In the genomic region with DNA sequence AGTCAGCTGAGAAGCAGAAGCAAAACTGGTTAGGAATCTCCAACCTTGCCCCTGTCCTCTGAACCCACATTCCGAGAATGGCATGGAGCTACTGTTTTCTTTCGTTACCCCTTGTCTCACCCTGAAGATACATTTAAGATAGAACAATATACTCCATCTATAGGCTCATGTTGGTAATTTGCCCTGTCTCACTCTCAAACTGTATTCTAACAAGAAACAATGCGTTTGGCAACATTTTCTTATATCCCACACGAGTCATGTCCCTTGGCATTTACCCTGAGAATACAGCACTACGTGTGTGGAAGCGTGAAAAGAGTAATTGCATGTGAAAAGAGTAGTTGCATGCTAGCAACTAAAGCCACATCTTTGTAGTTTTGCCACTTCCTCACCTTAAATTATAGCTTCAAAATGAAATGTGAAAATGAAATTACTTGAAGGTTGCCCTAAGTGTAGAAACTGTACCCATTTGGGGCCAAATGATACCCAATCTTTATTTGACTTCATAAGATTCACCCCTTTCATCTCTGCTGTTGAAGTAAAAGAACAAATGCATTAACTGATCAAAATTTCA, we compare ENCODE assay signal across 16 cellular contexts. TPM values are rescaled to one million over a fixed set of nuclear protein-coding genes. Genes with fewer than 3 reads are reported as not detected.
DNase-seq lines count a peak whose midpoint lies in the region; ATAC-seq lines count a peak whose summit lies in the region.
"Had no signal": no experiment of that assay in that cellular context is flagged by ENCODE, and none has a peak within 500 bp of the region (broad histone marks: within the 10 kb centered on the region; RNA-seq: fewer than 3 reads in every experiment).

No MANE protein-coding gene starts in this region.

- no peaks in the 10 kb centered on the region for H3K9me3 Mint-ChIP-seq in activated T-cell treated with anti-CD3 and anti-CD28 coated beads, Interleukin-2, amount 50 U/mL, for 4 hours
- peaks cover 0 to 7% of the 10 kb centered on the region in 2 donors for H3K9me3 Mint-ChIP-seq in activated naive CD4-positive, alpha-beta T cell treated with anti-CD3 and anti-CD28 coated beads, Interleukin-2, amount 50 U/mL, for 72 hours
- H3K9me3 Mint-ChIP-seq in stimulated activated naive B cell treated with anti-CD40 and anti-IgM and Interleukin-4, amounts not matched to agents 10 μg/mL and 1 μg/mL and 100 μg/mL, for 72 hours, result no peaks in the 10 kb centered on the region
- H3K9me3 Mint-ChIP-seq: mesothelial cell of epicardium had no signal

- H3K36me3 Mint-ChIP-seq in activated T-cell treated with anti-CD3 and anti-CD28 coated beads, Interleukin-2, amount 50 U/mL, for 4 hours (ENCODE audit: insufficient read depth), result peaks cover 21% of the 10 kb centered on the region
- peaks cover 40 to 53% of the 10 kb centered on the region in 2 donors for H3K36me3 Mint-ChIP-seq in activated naive CD4-positive, alpha-beta T cell treated with anti-CD3 and anti-CD28 coated beads, Interleukin-2, amount 50 U/mL, for 72 hours
- H3K36me3 Mint-ChIP-seq in stimulated activated naive B cell treated with anti-CD40 and anti-IgM and Interleukin-4, amounts not matched to agents 10 μg/mL and 1 μg/mL and 100 μg/mL, for 72 hours, result peaks cover 50 to 83% of the 10 kb centered on the region in 2 donors
- H3K36me3 Mint-ChIP-seq: mesothelial cell of epicardium had no signal

- no peaks in the 10 kb centered on the region for H3K9me3 ChIP-seq in KOPT-K1 (ENCODE audit: insufficient read depth, low read length, poor library complexity, severe bottlenecking)

- no peaks in the 10 kb centered on the region for H3K27me3 Mint-ChIP-seq in activated T-cell treated with anti-CD3 and anti-CD28 coated beads, Interleukin-2, amount 50 U/mL, for 4 hours (ENCODE audit: low read depth)
- H3K27me3 Mint-ChIP-seq in stimulated activated naive B cell treated with anti-CD40 and anti-IgM and Interleukin-4, amounts not matched to agents 10 μg/mL and 1 μg/mL and 100 μg/mL, for 72 hours, result no peaks in the 10 kb centered on the region

- H3K27ac Mint-ChIP-seq in activated naive CD4-positive, alpha-beta T cell treated with anti-CD3 and anti-CD28 coated beads, Interleukin-2, amount 50 U/mL, for 72 hours, result peak overlapping the region; percentile 68 to 92
- H3K27ac Mint-ChIP-seq in stimulated activated naive B cell treated with anti-CD40 and anti-IgM and Interleukin-4, amounts not matched to agents 10 μg/mL and 1 μg/mL and 100 μg/mL, for 72 hours, result peak overlapping the region; percentile 65
- H3K27ac Mint-ChIP-seq: mesothelial cell of epicardium had no signal

- no peaks in the 10 kb centered on the region for H3K36me3 ChIP-seq in KOPT-K1 (ENCODE audit: insufficient read depth, low read length)

- peak overlapping the region; percentile 31 for H3K4me3 Mint-ChIP-seq in activated T-cell treated with anti-CD3 and anti-CD28 coated beads, Interleukin-2, amount 50 U/mL, for 4 hours
- peak overlapping the region; percentile 10 to 81 for H3K4me3 Mint-ChIP-seq in stimulated activated naive B cell treated with anti-CD40 and anti-IgM and Interleukin-4, amounts not matched to agents 10 μg/mL and 1 μg/mL and 100 μg/mL, for 72 hours
- H3K4me3 Mint-ChIP-seq: mesothelial cell of epicardium had no signal

- peak; percentile 82 to 84 for ATAC-seq in activated T-cell treated with anti-CD3 and anti-CD28 coated beads, Interleukin-2, amount 50 U/mL, for 4 hours
- peak; percentile 75 to 78 for ATAC-seq in activated naive CD4-positive, alpha-beta T cell treated with anti-CD3 and anti-CD28 coated beads, Interleukin-2, amount 50 U/mL, for 72 hours
- ATAC-seq in stimulated activated naive B cell treated with anti-CD40 and anti-IgM and Interleukin-4, amounts not matched to agents 10 μg/mL and 1 μg/mL and 100 μg/mL, for 72 hours (replicated peaks), result peak; percentile 59 to 78
- ATAC-seq in GM19328 (IDR thresholded peaks at IDR 0.05; ENCODE audit: unreplicated experiment), result no peak
- ATAC-seq in HG03354 (IDR thresholded peaks at IDR 0.05; ENCODE audit: poor library complexity, severe bottlenecking, unreplicated experiment), result no peak

- H3K4me1 Mint-ChIP-seq in activated T-cell treated with anti-CD3 and anti-CD28 coated beads, Interleukin-2, amount 50 U/mL, for 4 hours (ENCODE audit: low read depth), result peaks cover 80% of the 10 kb centered on the region
- peaks cover 51 to 82% of the 10 kb centered on the region in 2 donors for H3K4me1 Mint-ChIP-seq in stimulated activated naive B cell treated with anti-CD40 and anti-IgM and Interleukin-4, amounts not matched to agents 10 μg/mL and 1 μg/mL and 100 μg/mL, for 72 hours

- peak overlapping the region; percentile 27 for H3K27ac ChIP-seq in KOPT-K1 (ENCODE audit: low read depth, low read length, poor library complexity, severe bottlenecking)
- H3K27ac ChIP-seq: RWPE1 had no signal

- no peak for DNase-seq in activated T-cell treated with anti-CD3 and anti-CD28 coated beads, Interleukin-2, amount 50 U/mL, for 4 hours
- DNase-seq in activated T-cell treated with anti-CD3 and anti-CD28 coated beads, Interleukin-2, amount 50 U/mL, for 1 hour, result no peak
- no peak for DNase-seq in activated naive CD4-positive, alpha-beta T cell treated with anti-CD3 and anti-CD28 coated beads, Interleukin-2, amount 50 U/mL, for 72 hours (ENCODE audit: low spot score in 2 of 2)
- DNase-seq in stimulated activated naive B cell treated with anti-CD40 and anti-IgM and Interleukin-4, amounts not matched to agents 10 μg/mL and 1 μg/mL and 100 μg/mL, for 72 hours, result no peak
- DNase-seq in COLO829 (ENCODE audit: low spot score), result no peak
- DNase-seq: amygdala, glutamatergic neuron, NCI-H2029 had no signal

RNA-seq across cellular contexts. Expression of gene SLAMF7, which starts 5.3 kb away (rescaled TPM):
- 10 to 100 TPM; 44.1 to 80.5 (median 71.7) TPM for total RNA-seq in activated T-cell treated with anti-CD3 and anti-CD28 coated beads, Interleukin-2, amount 50 U/mL, for 4 hours
- total RNA-seq in activated naive CD4-positive, alpha-beta T cell treated with anti-CD3 and anti-CD28 coated beads, Interleukin-2, amount 50 U/mL, for 72 hours, result 100 to 1,000 TPM in 1 of 2 donors, 10 to 100 TPM in 1; 70.9 to 112 TPM
- total RNA-seq: mesothelial cell of epicardium, osteocyte had no signal

RNA-seq across cellular contexts. Expression of gene CD48, which starts 32.8 kb away (rescaled TPM):
- 100 to 1,000 TPM; 313 to 347 (median 336) TPM for total RNA-seq in activated T-cell treated with anti-CD3 and anti-CD28 coated beads, Interleukin-2, amount 50 U/mL, for 4 hours
- 100 to 1,000 TPM; 231 to 236 TPM for total RNA-seq in activated naive CD4-positive, alpha-beta T cell treated with anti-CD3 and anti-CD28 coated beads, Interleukin-2, amount 50 U/mL, for 72 hours
- total RNA-seq: epithelial cell of proximal tubule, osteocyte had no signal

RNA-seq across cellular contexts. Expression of gene LY9, which starts 51.6 kb away (rescaled TPM):
- total RNA-seq in activated T-cell treated with anti-CD3 and anti-CD28 coated beads, Interleukin-2, amount 50 U/mL, for 4 hours, result 10 to 100 TPM in 2 of 3 donors, 1 to 10 TPM in 1; 8.9 to 21.4 (median 16.5) TPM
- 1 to 10 TPM; 5.2 to 9.7 TPM for total RNA-seq in activated naive CD4-positive, alpha-beta T cell treated with anti-CD3 and anti-CD28 coated beads, Interleukin-2, amount 50 U/mL, for 72 hours
- total RNA-seq: epithelial cell of proximal tubule, mesothelial cell of epicardium, osteocyte, skeletal muscle tissue had no signal

Comparison
In these comparisons a context has a peak if more than half of its experiments do, and no peak if none do; other contexts are left out.
1. ATAC-seq: peak in activated T-cell treated with anti-CD3 and anti-CD28 coated beads, Interleukin-2, amount 50 U/mL, for 4 hours (2 of 2), activated naive CD4-positive, alpha-beta T cell treated with anti-CD3 and anti-CD28 coated beads, Interleukin-2, amount 50 U/mL, for 72 hours (2 of 2) and stimulated activated naive B cell treated with anti-CD40 and anti-IgM and Interleukin-4, amounts not matched to agents 10 μg/mL and 1 μg/mL and 100 μg/mL, for 72 hours (2 of 2); none in GM19328 (single experiment) and HG03354 (single experiment).